ENCODE assay signal across 16 cellular contexts in genomic region chr2:236337465-236338325, GRCh38.
"Had no signal": no experiment of that assay in that cellular context is flagged by ENCODE, and none has a peak within 500 bp of the region (broad histone marks: within the 10 kb centered on the region; RNA-seq: fewer than 3 reads in every experiment).

No MANE protein-coding gene starts in this region.

- H3K36me3 Mint-ChIP-seq: activated naive CD8-positive, alpha-beta T cell treated with anti-CD3 and anti-CD28 coated beads for 36 hours; natural killer cell treated with Interleukin-12 subunit alpha and Interleukin-12 subunit beta and Interleukin-15 and Interleukin-18, amount 100 ng/mL, for 72 hours; stimulated activated naive B cell treated with anti-CD40 and anti-IgM and Interleukin-4, amounts not matched to agents 10 μg/mL and 1 μg/mL and 100 μg/mL, for 72 hours had no signal

- H3K4me3 Mint-ChIP-seq: activated naive CD8-positive, alpha-beta T cell treated with anti-CD3 and anti-CD28 coated beads for 36 hours; natural killer cell treated with Interleukin-12 subunit alpha and Interleukin-12 subunit beta and Interleukin-15 and Interleukin-18, amount 100 ng/mL, for 72 hours; stimulated activated naive B cell treated with anti-CD40 and anti-IgM and Interleukin-4, amounts not matched to agents 10 μg/mL and 1 μg/mL and 100 μg/mL, for 72 hours had no signal

- H3K9me3 Mint-ChIP-seq: activated naive CD8-positive, alpha-beta T cell treated with anti-CD3 and anti-CD28 coated beads for 36 hours; natural killer cell treated with Interleukin-12 subunit alpha and Interleukin-12 subunit beta and Interleukin-15 and Interleukin-18, amount 100 ng/mL, for 72 hours; stimulated activated naive B cell treated with anti-CD40 and anti-IgM and Interleukin-4, amounts not matched to agents 10 μg/mL and 1 μg/mL and 100 μg/mL, for 72 hours had no signal

- H3K27me3 ChIP-seq: breast epithelium, gastroesophageal sphincter, SJCRH30, upper lobe of right lung had no signal

- H3K27me3 Mint-ChIP-seq: activated naive CD8-positive, alpha-beta T cell treated with anti-CD3 and anti-CD28 coated beads for 36 hours had no signal

- H3K9me3 ChIP-seq: breast epithelium, gastroesophageal sphincter, SJCRH30, upper lobe of right lung had no signal

- H3K4me1 ChIP-seq: breast epithelium, parathyroid adenoma, SJCRH30 had no signal

- ATAC-seq: gastroesophageal sphincter; stimulated activated naive B cell treated with anti-CD40 and anti-IgM and Interleukin-4, amounts not matched to agents 10 μg/mL and 1 μg/mL and 100 μg/mL, for 72 hours; upper lobe of right lung had no signal

- H3K9ac ChIP-seq: parathyroid adenoma had no signal

- H3K27ac Mint-ChIP-seq: activated naive CD8-positive, alpha-beta T cell treated with anti-CD3 and anti-CD28 coated beads for 36 hours; natural killer cell treated with Interleukin-12 subunit alpha and Interleukin-12 subunit beta and Interleukin-15 and Interleukin-18, amount 100 ng/mL, for 72 hours; stimulated activated naive B cell treated with anti-CD40 and anti-IgM and Interleukin-4, amounts not matched to agents 10 μg/mL and 1 μg/mL and 100 μg/mL, for 72 hours had no signal

- H3K27ac ChIP-seq: breast epithelium, parathyroid adenoma, SJCRH30, upper lobe of right lung had no signal

- H3K79me2 ChIP-seq: parathyroid adenoma had no signal

- H3K36me3 ChIP-seq: breast epithelium, gastroesophageal sphincter, SJCRH30, upper lobe of right lung had no signal

- DNase-seq: activated CD4-positive, alpha-beta T cell treated with anti-CD3 and anti-CD28 coated beads, Interleukin-2, amount 50 U/mL, for 4 hours; activated CD4-positive, CD25-positive, alpha-beta regulatory T cell treated with anti-CD3 and anti-CD28 coated beads, Interleukin-2, amount 50 U/mL, for 72 hours; activated gamma-delta T cell treated with Interleukin-2 at 50 U/mL for 16 hours; activated naive CD8-positive, alpha-beta T cell treated with anti-CD3 and anti-CD28 coated beads for 36 hours; activated T-cell treated with anti-CD3 and anti-CD28 coated beads, Interleukin-2, amount 50 U/mL, for 48 hours; aorta; effector CD4-positive, alpha-beta T cell; SJCRH30; stimulated activated naive B cell treated with anti-CD40 and anti-IgM and Interleukin-4, amounts not matched to agents 10 μg/mL and 1 μg/mL and 100 μg/mL, for 72 hours; substantia nigra; upper lobe of right lung had no signal

- H2AFZ ChIP-seq: parathyroid adenoma had no signal

- H3K4me3 ChIP-seq: breast epithelium, gastroesophageal sphincter, SJCRH30, smooth muscle cell, upper lobe of right lung had no signal
